ENCODE assay signal across 9 cellular contexts in genomic region chr3:51386852-51387229, GRCh38. TPM values are rescaled to one million over a fixed set of nuclear protein-coding genes. Genes with fewer than 3 reads are reported as not detected.
DNase-seq lines count a peak whose midpoint lies in the region; ATAC-seq and TF ChIP-seq lines count a peak whose summit lies in the region.
"Had no signal": no experiment of that assay in that cellular context is flagged by ENCODE, and none has a peak within 500 bp of the region (broad histone marks: within the 10 kb centered on the region; RNA-seq: fewer than 3 reads in every experiment).

No MANE protein-coding gene starts in this region.

- H3K4me3 ChIP-seq in GM23248 = peak overlapping the region; percentile 98
- H3K4me3 ChIP-seq in fibroblast of mammary gland (ENCODE audit: control insufficient read depth, low read depth, low read length) = peak overlapping the region; percentile 70
- peak overlapping the region; percentile 71 for H3K4me3 ChIP-seq in retinal pigment epithelial cell (ENCODE audit: low read length)
- no peak overlapping the region for H3K4me3 ChIP-seq in gastroesophageal sphincter

- H2AFZ ChIP-seq in GM23248 = no peak overlapping the region

- H3K27me3 ChIP-seq in GM23248 (replicated peaks; ENCODE audit: insufficient read depth) (no peaks in the 10 kb centered on the region), gastroesophageal sphincter (no peaks in the 10 kb centered on the region)

- H3K27ac ChIP-seq in GM23248 = peak overlapping the region; percentile 10; the same call in 1 of the 2 replicates
- H3K27ac ChIP-seq in VCaP = peak overlapping the region; percentile 94
- peak overlapping the region in 2 of 4 donors; percentile 93 to 95 for H3K27ac ChIP-seq in gastroesophageal sphincter

- no peaks in the 10 kb centered on the region for H4K20me1 ChIP-seq in GM23248 (ENCODE audit: insufficient read depth)

- peak overlapping the region; percentile 98 for H3K9ac ChIP-seq in GM23248

- no peaks in the 10 kb centered on the region; the same call in 1 of the 2 replicates for H3K36me3 ChIP-seq in GM23248 (ENCODE audit: low read depth)
- peaks cover 0 to 30% of the 10 kb centered on the region in 2 donors for H3K36me3 ChIP-seq in gastroesophageal sphincter

- DNase-seq in GM23248 (no peak), fibroblast of mammary gland (ENCODE audit: low read depth) (no peak), retinal pigment epithelial cell (ENCODE audit: low read depth) (no peak), germinal center (ENCODE audit: low spot score) (no peak)
- DNase-seq in stimulated activated CD4-positive, alpha-beta T cell treated with anti-CD3 and anti-CD28 coated beads, Interleukin-2, amount 100 ng/mL, for 24 hours = no peak
- DNase-seq: KBM-7 had no signal

- H3K79me2 ChIP-seq in GM23248 (ENCODE audit: insufficient read depth) = peaks cover 57% of the 10 kb centered on the region

- TF ChIP-seq CTCF in VCaP (conservative IDR thresholded peaks at IDR 0.05) (no peak), fibroblast of mammary gland (conservative IDR thresholded peaks at IDR 0.05; ENCODE audit: control insufficient read depth, insufficient read depth, low read depth, low read length) (no peak), retinal pigment epithelial cell (conservative IDR thresholded peaks at IDR 0.05; ENCODE audit: low read depth, low read length) (no peak), gastroesophageal sphincter (IDR thresholded peaks at IDR 0.05) (no peak)

- H3K9me3 ChIP-seq in GM23248 (ENCODE audit: low read depth) (no peaks in the 10 kb centered on the region), gastroesophageal sphincter (no peaks in the 10 kb centered on the region)

- peaks cover 27% of the 10 kb centered on the region for H3F3A ChIP-seq in GM23248 (ENCODE audit: insufficient read depth)

- no peak for TF ChIP-seq POLR2A in gastroesophageal sphincter (IDR thresholded peaks at IDR 0.05)

- H3K4me2 ChIP-seq in GM23248 (ENCODE audit: unreplicated experiment) = peak overlapping the region; percentile 75

- no peak for ATAC-seq in HG03135 (IDR thresholded peaks at IDR 0.05; ENCODE audit: unreplicated experiment)
- ATAC-seq in gastroesophageal sphincter = no peak

- H3K9me2 ChIP-seq in GM23248 (ENCODE audit: insufficient read depth) = no peaks in the 10 kb centered on the region

- TF ChIP-seq EP300 in gastroesophageal sphincter (IDR thresholded peaks at IDR 0.05) = no peak

- H3K4me1 ChIP-seq in GM23248 (ENCODE audit: insufficient read depth) (peaks cover 16% of the 10 kb centered on the region), gastroesophageal sphincter (peaks cover 0 to 63% (median 26%) of the 10 kb centered on the region in 3 donors)

- in situ Hi-C loops in GM23248 (cut with MboI) = no loop called here

- WGBS in GM23248 (ENCODE audit: low coverage in 1 of 2, low lambda C conversion rate in 2 of 2, missing lambda C conversion rate in 2 of 2), 2 experiments = 82 to 84% methylated on average over 5 of the region's 5 CpGs
- WGBS in gastroesophageal sphincter (ENCODE audit: low coverage in 1 of 2), 2 donors = 90% methylated on average over 2 of the region's 5 CpGs; no CpG with 5 or more reads in 1 of the 2 donors

RNA-seq across cellular contexts. Expression of gene MANF, which starts 1.8 kb away (rescaled TPM):
- total RNA-seq in GM23248 (2014; rRNA removed; shearing (Covaris generic)) = 60.1 and 61.2 TPM in 2 replicates
- polyA plus RNA-seq in GM23248 (2016; fragmentation: Nextera tagmentation; extraction: Ambion mirVana) = 31.1 and 35.8 TPM in 2 replicates
- total RNA-seq in gastroesophageal sphincter = 10 to 100 TPM; 13.7 to 38.3 (median 22.8) TPM

RNA-seq across cellular contexts. Expression of gene RBM15B, which starts 4.2 kb away (rescaled TPM):
- 21.2 and 21.6 TPM in 2 replicates for total RNA-seq in GM23248 (2014; rRNA removed; shearing (Covaris generic))
- 11.9 and 13.3 TPM in 2 replicates for polyA plus RNA-seq in GM23248 (2016; fragmentation: Nextera tagmentation; extraction: Ambion mirVana)
- total RNA-seq in gastroesophageal sphincter = 10 to 100 TPM; 28.5 to 51.1 (median 32.7) TPM

Comparison
In these comparisons a context has a peak if more than half of its experiments do, and no peak if none do; other contexts are left out.
1. H3K4me3 ChIP-seq: peak in GM23248 (single experiment), fibroblast of mammary gland (single experiment) and retinal pigment epithelial cell (single experiment); none in gastroesophageal sphincter (0 of 2).